In the genomic region with DNA sequence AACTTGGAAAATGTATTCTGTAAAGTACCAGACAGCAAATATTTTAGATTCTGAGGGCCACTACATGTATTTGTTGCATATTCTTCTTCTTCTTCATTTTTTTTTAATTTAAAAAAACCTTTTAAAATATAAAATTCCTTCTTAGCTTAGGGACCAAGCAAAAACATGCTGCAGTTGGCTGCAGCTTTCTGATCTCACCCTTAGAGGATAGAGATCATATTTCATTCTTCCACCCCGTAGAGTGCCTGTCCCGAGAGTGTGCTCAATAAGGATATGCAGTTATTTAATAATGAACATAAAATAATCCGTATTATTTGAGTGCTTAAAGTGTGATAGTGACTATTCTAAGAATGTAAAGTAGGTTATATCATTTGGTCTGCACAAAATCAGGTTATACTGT, we compare ENCODE assay signal across 20 cellular contexts.
"Had no signal": no experiment of that assay in that cellular context is flagged by ENCODE, and none has a peak within 500 bp of the region (broad histone marks: within the 10 kb centered on the region; RNA-seq: fewer than 3 reads in every experiment).

No MANE protein-coding gene starts in this region.

- H3K4me1 Mint-ChIP-seq: activated B cell treated with CpG ODN at 0.5 μM for 24 hours; activated CD8-positive, alpha-beta memory T cell treated with anti-CD3 and anti-CD28 coated beads, Interleukin-2, amount 10 ng/mL, durations not matched to agents 7 days and 5 days; naive B cell had no signal

- H3K27me3 ChIP-seq: body of pancreas, left lung, pancreas had no signal

- H3K27me3 Mint-ChIP-seq: activated naive CD8-positive, alpha-beta T cell had no signal

- H3K36me3 ChIP-seq: left lung, pancreas had no signal

- H3K4me1 ChIP-seq: body of pancreas, pancreas had no signal

- H3K4me3 Mint-ChIP-seq: activated B cell treated with CpG ODN at 0.5 μM for 24 hours; activated CD4-positive, alpha-beta memory T cell treated with anti-CD3 and anti-CD28 coated beads for 36 hours; activated CD8-positive, alpha-beta memory T cell treated with anti-CD3 and anti-CD28 coated beads, Interleukin-2, amount 10 ng/mL, durations not matched to agents 7 days and 5 days; activated naive CD8-positive, alpha-beta T cell; naive B cell had no signal

- H3K27ac Mint-ChIP-seq: activated B cell treated with CpG ODN at 0.5 μM for 24 hours; activated CD4-positive, alpha-beta memory T cell treated with anti-CD3 and anti-CD28 coated beads for 36 hours; activated CD8-positive, alpha-beta memory T cell treated with anti-CD3 and anti-CD28 coated beads, Interleukin-2, amount 10 ng/mL, durations not matched to agents 7 days and 5 days; activated naive CD8-positive, alpha-beta T cell; naive B cell had no signal

- H3K9me3 Mint-ChIP-seq: activated B cell treated with CpG ODN at 0.5 μM for 24 hours; activated CD4-positive, alpha-beta memory T cell treated with anti-CD3 and anti-CD28 coated beads for 36 hours had no signal

- H3K4me3 ChIP-seq: body of pancreas, left lung, mucosa of descending colon, pancreas had no signal

- H3K9me3 ChIP-seq: body of pancreas, left lung, mucosa of descending colon, pancreas had no signal

- DNase-seq: activated B cell treated with CpG ODN at 0.5 μM for 24 hours; activated CD4-positive, alpha-beta memory T cell treated with anti-CD3 and anti-CD28 coated beads for 36 hours; activated CD4-positive, alpha-beta T cell treated with anti-CD3 and anti-CD28 coated beads for 4 hours; activated CD8-positive, alpha-beta memory T cell treated with anti-CD3 and anti-CD28 coated beads, Interleukin-2, amount 10 ng/mL, durations not matched to agents 7 days and 5 days; amygdala; body of pancreas; caudate nucleus; hypothalamus; left lung; mesenchymal stem cell; mucosa of descending colon; naive B cell; pancreas; stimulated activated CD4-positive, alpha-beta T cell treated with anti-CD3 and anti-CD28 coated beads, Interleukin-12 subunit alpha, Interleukin-12 subunit beta, amount 100 ng/mL, for 4 hours; stimulated activated CD4-positive, alpha-beta T cell treated with anti-CD3 and anti-CD28 coated beads, Interleukin-1b, Interleukin-23, amount 100 ng/mL, for 48 hours; stimulated activated CD8-positive, alpha-beta memory T cell treated with anti-CD3 and anti-CD28 coated beads, Interleukin-4, amount 100 ng/mL, for 48 hours; stimulated activated naive CD4-positive, alpha-beta T cell; T-helper 1 cell; T-helper 9 cell had no signal

- H3K27ac ChIP-seq: body of pancreas, left lung, pancreas had no signal

- H3K36me3 Mint-ChIP-seq: activated CD4-positive, alpha-beta memory T cell treated with anti-CD3 and anti-CD28 coated beads for 36 hours; activated CD8-positive, alpha-beta memory T cell treated with anti-CD3 and anti-CD28 coated beads, Interleukin-2, amount 10 ng/mL, durations not matched to agents 7 days and 5 days; activated naive CD8-positive, alpha-beta T cell; naive B cell had no signal
